ENCODE assay signal across 8 cellular contexts in genomic region chr14:24213866-24214652, GRCh38. TPM values are rescaled to one million over a fixed set of nuclear protein-coding genes. Genes with fewer than 3 reads are reported as not detected.
A peak's percentile ranks its signal among the peaks of the same experiment; 100 is the strongest.
DNase-seq lines count a peak whose midpoint lies in the region; ATAC-seq and TF ChIP-seq lines count a peak whose summit lies in the region.

No MANE protein-coding gene starts in this region.

- H3K9me3 Mint-ChIP-seq in stimulated activated naive CD8-positive, alpha-beta T cell treated with anti-CD3 and anti-CD28 coated beads, Interleukin-15, Interleukin-2, amounts not matched to agents 100 ng/mL and 50 ng/mL, for 24 hours, result no peaks in the 10 kb centered on the region
- H3K9me3 Mint-ChIP-seq in mesothelial cell of epicardium, result no peaks in the 10 kb centered on the region

- no peaks in the 10 kb centered on the region for H3K27me3 ChIP-seq in aorta (ENCODE audit: control insufficient read depth in 1 of 2, insufficient read depth in 2 of 2, low read length in 1 of 2)

- H3K4me1 ChIP-seq in aorta (ENCODE audit: control insufficient read depth in 1 of 2, insufficient read depth in 2 of 2, low read length in 2 of 2), result no peaks in the 10 kb centered on the region

- peaks cover 61% of the 10 kb centered on the region for H3K4me1 Mint-ChIP-seq in stimulated activated naive CD8-positive, alpha-beta T cell treated with anti-CD3 and anti-CD28 coated beads, Interleukin-15, Interleukin-2, amounts not matched to agents 100 ng/mL and 50 ng/mL, for 24 hours (ENCODE audit: low read depth)
- H3K4me1 Mint-ChIP-seq in mesothelial cell of epicardium, result peaks cover 35% of the 10 kb centered on the region

- ATAC-seq in stimulated activated naive CD8-positive, alpha-beta T cell treated with anti-CD3 and anti-CD28 coated beads, Interleukin-15, Interleukin-2, amounts not matched to agents 100 U/mL and 50 U/mL, for 24 hours, result no peak
- ATAC-seq in aorta (ENCODE audit: low FRiP score) (no peak), HG02981 (IDR thresholded peaks at IDR 0.05; ENCODE audit: unreplicated experiment) (no peak), GM19023 (IDR thresholded peaks at IDR 0.05; ENCODE audit: unreplicated experiment) (no peak)

- intact Hi-C loops in aorta (cut with DNase I), result no loop called here

- no peak for DNase-seq in stimulated activated naive CD8-positive, alpha-beta T cell treated with anti-CD3 and anti-CD28 coated beads, Interleukin-15, Interleukin-2, amounts not matched to agents 100 U/mL and 50 U/mL, for 24 hours
- DNase-seq in caudate nucleus (lab: John Stamatoyannopoulos, UW) (no peak), mesothelial cell of epicardium (ENCODE audit: low spot score in 2 of 2, unreplicated experiment in 2 of 2) (no peak), aorta (no peak)
- DNase-seq in stimulated activated naive CD4-positive, alpha-beta T cell treated with Interleukin-2 at 50 U/mL for 16 hours (lab: John Stamatoyannopoulos, UW), result no peak

- H3K36me3 Mint-ChIP-seq in stimulated activated naive CD8-positive, alpha-beta T cell treated with anti-CD3 and anti-CD28 coated beads, Interleukin-15, Interleukin-2, amounts not matched to agents 100 ng/mL and 50 ng/mL, for 24 hours (ENCODE audit: low read depth), result peaks cover 50% of the 10 kb centered on the region
- H3K36me3 Mint-ChIP-seq in mesothelial cell of epicardium, result peaks cover 16% of the 10 kb centered on the region

- H3K27me3 Mint-ChIP-seq in stimulated activated naive CD8-positive, alpha-beta T cell treated with anti-CD3 and anti-CD28 coated beads, Interleukin-15, Interleukin-2, amounts not matched to agents 100 ng/mL and 50 ng/mL, for 24 hours, result no peaks in the 10 kb centered on the region
- no peaks in the 10 kb centered on the region for H3K27me3 Mint-ChIP-seq in mesothelial cell of epicardium (ENCODE audit: low read depth)

- TF ChIP-seq CTCF in mesothelial cell of epicardium (IDR thresholded peaks at IDR 0.05; ENCODE audit: unreplicated experiment), result no peak

- H3K9me3 ChIP-seq in aorta (ENCODE audit: control insufficient read depth, low read length), result no peaks in the 10 kb centered on the region

- H3K27ac Mint-ChIP-seq in stimulated activated naive CD8-positive, alpha-beta T cell treated with anti-CD3 and anti-CD28 coated beads, Interleukin-15, Interleukin-2, amounts not matched to agents 100 ng/mL and 50 ng/mL, for 24 hours, result peak overlapping the region; percentile 99
- H3K27ac Mint-ChIP-seq in mesothelial cell of epicardium, result peak overlapping the region; percentile 99

- peak overlapping the region; percentile 99 for H3K4me3 Mint-ChIP-seq in stimulated activated naive CD8-positive, alpha-beta T cell treated with anti-CD3 and anti-CD28 coated beads, Interleukin-15, Interleukin-2, amounts not matched to agents 100 ng/mL and 50 ng/mL, for 24 hours
- H3K4me3 Mint-ChIP-seq in mesothelial cell of epicardium, result peak overlapping the region; percentile 78

- no peak overlapping the region for H3K4me3 ChIP-seq in aorta (ENCODE audit: low read length in 2 of 2)

- WGBS in aorta, 2 donors, result 86 to 92% methylated on average over 7 of the region's 7 CpGs

- peak overlapping the region; percentile 93 for H3K27ac ChIP-seq in caudate nucleus (ENCODE audit: low read depth, low read length)
- peak overlapping the region; percentile 29 to 93 for H3K27ac ChIP-seq in aorta (ENCODE audit: low read depth in 1 of 2, low read length in 2 of 2)

- peaks cover 0 to 3% of the 10 kb centered on the region in 2 donors for H3K36me3 ChIP-seq in aorta (ENCODE audit: control insufficient read depth in 1 of 2, insufficient read depth in 2 of 2, low read length in 1 of 2)

RNA-seq across cellular contexts. Expression of gene CHMP4A, which starts 0.8 kb away (rescaled TPM):
- 38.4 to 48.0 TPM (median 44.7 TPM) in 3 replicates for total RNA-seq in mesothelial cell of epicardium
- 10 to 100 TPM; 38.3 to 45.8 TPM for total RNA-seq in aorta
- 100 to 1,000 TPM; 130 to 179 TPM for polyA plus RNA-seq in aorta

RNA-seq across cellular contexts. Expression of gene MDP1, which starts 1.8 kb away (rescaled TPM):
- total RNA-seq in mesothelial cell of epicardium (18.0 to 18.4 TPM (median 18.3 TPM) in 3 replicates), aorta (10 to 100 TPM; 15.2 to 19.5 TPM)
- polyA plus RNA-seq in aorta, result 10 to 100 TPM; 38.7 to 49.6 TPM

RNA-seq across cellular contexts. Expression of gene TSSK4, which starts 8.6 kb away (rescaled TPM):
- total RNA-seq in mesothelial cell of epicardium (0.29 to 0.49 TPM (median 0.31 TPM) in 3 replicates), aorta (under 1 TPM in 1 of 2 donors, not detected in 1; 0.39 TPM)
- not detected for polyA plus RNA-seq in aorta

RNA-seq across cellular contexts. Expression of gene NEDD8, which starts 18.1 kb away (rescaled TPM):
- total RNA-seq in mesothelial cell of epicardium, result 148 to 156 TPM (median 155 TPM) in 3 replicates
- total RNA-seq in aorta, result 100 to 1,000 TPM; 122 to 123 TPM
- polyA plus RNA-seq in aorta, result 100 to 1,000 TPM; 222 to 345 TPM

RNA-seq across cellular contexts. Expression of gene GMPR2, which starts 18.7 kb away (rescaled TPM):
- total RNA-seq in mesothelial cell of epicardium (72.5 to 78.7 TPM (median 74.1 TPM) in 3 replicates), aorta (10 to 100 TPM; 44.6 to 59.1 TPM)
- 10 to 100 TPM; 55.2 to 66.6 TPM for polyA plus RNA-seq in aorta
